Comparison of ENCODE assay signal across 8 cellular contexts in the genomic region with DNA sequence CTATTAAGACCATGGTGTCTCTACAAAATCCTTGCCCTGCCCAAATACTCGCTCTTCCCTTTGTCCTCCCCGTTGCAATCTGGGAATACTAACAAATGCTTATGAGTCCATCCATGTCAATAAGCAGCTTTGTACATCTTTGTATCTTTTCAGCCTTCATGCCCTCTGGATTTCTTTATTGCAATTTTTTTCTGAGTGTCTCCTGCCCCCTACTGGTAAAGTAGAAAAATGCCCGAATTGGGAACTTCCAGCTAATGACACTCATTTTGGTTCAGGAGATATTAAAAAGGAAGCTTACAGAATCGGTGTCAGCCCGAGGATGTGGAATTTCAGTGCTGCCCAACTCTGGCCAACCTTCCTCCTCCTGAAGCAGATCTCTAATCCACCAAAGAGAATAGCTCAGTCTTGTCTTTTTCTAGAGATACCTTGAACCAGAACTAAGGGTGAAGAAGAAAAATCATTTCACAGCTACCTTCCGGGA. TPM values are rescaled to one million over a fixed set of nuclear protein-coding genes. Genes with fewer than 3 reads are reported as not detected.
DNase-seq lines count a peak whose midpoint lies in the region; ATAC-seq, FAIRE-seq and TF ChIP-seq lines count a peak whose summit lies in the region.

No MANE protein-coding gene starts in this region.

- ATAC-seq in activated B cell treated with CpG ODN at 0.5 μM for 24 hours (ENCODE audit: low read depth) (peak; percentile 62), foreskin keratinocyte (no peak)

- CTCF ChIA-PET in activated B cell treated with CpG ODN at 0.5 μM for 24 hours (lab: Charles Lee) = interaction anchor here (0.7 to 12.1 kb wide), 30 partner anchors 9 to 361 kb away, joined by 3 to 522 read pairs (median 6); partner anchors contain the start of gene SH2B3

- H3K4me1 ChIP-seq in foreskin keratinocyte = no peaks in the 10 kb centered on the region

- no peak overlapping the region for H3K27ac Mint-ChIP-seq in activated B cell treated with CpG ODN at 0.5 μM for 24 hours

- H3K4me3 Mint-ChIP-seq in activated B cell treated with CpG ODN at 0.5 μM for 24 hours = no peak overlapping the region

- H3K27me3 Mint-ChIP-seq in activated B cell treated with CpG ODN at 0.5 μM for 24 hours = no peaks in the 10 kb centered on the region

- in situ Hi-C loops in G401 (cut with HindIII; ENCODE audit: low sequenced_read_pairs) = no loop called here

- no peak overlapping the region for H3K27ac ChIP-seq in foreskin keratinocyte

- POLR2A ChIA-PET in activated B cell treated with CpG ODN at 0.5 μM for 24 hours (lab: Charles Lee) = interaction anchor here (0.6 to 4.0 kb wide), 11 partner anchors 8 to 201 kb away, joined by 3 to 45 read pairs (median 4); no protein-coding TSS in a partner anchor

- DNase-seq in G401 (ENCODE audit: low spot score) = peak; percentile 73
- DNase-seq in NCI-H1694 treated with DMSO at 0.1 percent for 48 hours (lab: John Stamatoyannopoulos, UW) = peak; percentile 60
- DNase-seq in activated B cell treated with CpG ODN at 0.5 μM for 24 hours = no peak
- DNase-seq in foreskin keratinocyte = peak in 1 of 2 donors; percentile 28
- peak; percentile 50 for DNase-seq in renal cortical epithelial cell (ENCODE audit: low read depth)
- DNase-seq in GM19239 (ENCODE audit: insufficient read length, low spot score) = no peak
- no peak for DNase-seq in GM19238 (ENCODE audit: insufficient read length, low spot score)

- no peaks in the 10 kb centered on the region for H3K27me3 ChIP-seq in foreskin keratinocyte

- intact Hi-C loops in activated B cell treated with CpG ODN at 0.5 μM for 24 hours (cut with micrococcal nuclease) = loop anchor here (1.0 to 2.0 kb wide), 5 partner anchors 17 to 120 kb away; no protein-coding TSS in a partner anchor

- H3K9me3 Mint-ChIP-seq in activated B cell treated with CpG ODN at 0.5 μM for 24 hours = no peaks in the 10 kb centered on the region

- FAIRE-seq in A204.1 (lab: Jason Lieb, UNC) = peak; percentile 74
- no peak for FAIRE-seq in GM19239 (lab: Jason Lieb, UNC)

- H3K36me3 Mint-ChIP-seq in activated B cell treated with CpG ODN at 0.5 μM for 24 hours (ENCODE audit: low read depth) = peaks cover 79% of the 10 kb centered on the region

- TF ChIP-seq CTCF in activated B cell treated with CpG ODN at 0.5 μM for 24 hours (IDR thresholded peaks at IDR 0.05) (peak; percentile 24), foreskin keratinocyte (conservative IDR thresholded peaks at IDR 0.05) (peak; percentile 88)

- H3K4me1 Mint-ChIP-seq in activated B cell treated with CpG ODN at 0.5 μM for 24 hours = peaks cover 28% of the 10 kb centered on the region

RNA-seq across cellular contexts. Expression of gene SH2B3, which starts 46.0 kb away (rescaled TPM):
- total RNA-seq in G401 (2014; rRNA removed; shearing (Covaris generic)) = 5.7 and 9.9 TPM in 2 replicates
- total RNA-seq in activated B cell treated with CpG ODN at 0.5 μM for 24 hours (46.7 and 50.7 TPM in 2 replicates), foreskin keratinocyte (12.2 and 15.1 TPM in 2 replicates), renal cortical epithelial cell (14.5 and 20.8 TPM in 2 replicates)
- 5.9 and 7.7 TPM in 2 replicates for polyA plus RNA-seq in foreskin keratinocyte

Comparison
In these comparisons a context has a peak if more than half of its experiments do, and no peak if none do; other contexts are left out.
1. DNase-seq: peak in G401 (single experiment), NCI-H1694 treated with DMSO at 0.1 percent for 48 hours (single experiment) and renal cortical epithelial cell (single experiment); none in activated B cell treated with CpG ODN at 0.5 μM for 24 hours (single experiment), GM19239 (single experiment) and GM19238 (single experiment).